15 cellular contexts compared by ENCODE assay signal in genomic region chr22:25548866-25549464, GRCh38. TPM values are rescaled to one million over a fixed set of nuclear protein-coding genes. Genes with fewer than 3 reads are reported as not detected.
DNase-seq lines count a peak whose midpoint lies in the region; ATAC-seq lines count a peak whose summit lies in the region.
"Had no signal": no experiment of that assay in that cellular context is flagged by ENCODE, and none has a peak within 500 bp of the region (broad histone marks: within the 10 kb centered on the region; RNA-seq: fewer than 3 reads in every experiment).

No MANE protein-coding gene starts in this region.

- DNase-seq in activated CD8-positive, alpha-beta memory T cell treated with anti-CD3 and anti-CD28 coated beads, Interleukin-2, amount 10 ng/mL, durations not matched to agents 7 days and 5 days, result no peak
- no peak for DNase-seq in activated CD8-positive, alpha-beta memory T cell treated with anti-CD3 and anti-CD28 coated beads, Interleukin-2, amount 50 U/mL, for 48 hours
- DNase-seq in OCI-M1 (lab: John Stamatoyannopoulos, UW) (peak; percentile 63), islet precursor cell (peak; percentile 66), NCI-H82 (lab: John Stamatoyannopoulos, UW) (no peak), T-helper 9 cell (no peak)
- no peak for DNase-seq in activated T-cell treated with anti-CD3 and anti-CD28 coated beads, Interleukin-2, amount 50 U/mL, for 4 hours
- DNase-seq: 8988T, AML-193, DMS79, EL, GF-D8, H7 had no signal

- H3K4me1 Mint-ChIP-seq in activated CD8-positive, alpha-beta memory T cell treated with anti-CD3 and anti-CD28 coated beads, Interleukin-2, amount 10 ng/mL, durations not matched to agents 7 days and 5 days, result peaks cover 53% of the 10 kb centered on the region
- H3K4me1 Mint-ChIP-seq in activated T-cell treated with anti-CD3 and anti-CD28 coated beads, Interleukin-2, amount 50 U/mL, for 4 hours (ENCODE audit: low read depth), result peaks cover 3% of the 10 kb centered on the region

- no peak overlapping the region for H3K27ac Mint-ChIP-seq in activated CD8-positive, alpha-beta memory T cell treated with anti-CD3 and anti-CD28 coated beads, Interleukin-2, amount 10 ng/mL, durations not matched to agents 7 days and 5 days
- H3K27ac Mint-ChIP-seq: GM23338, IgD-negative memory B cell had no signal

- peaks cover 1% of the 10 kb centered on the region for H3K36me3 Mint-ChIP-seq in activated CD8-positive, alpha-beta memory T cell treated with anti-CD3 and anti-CD28 coated beads, Interleukin-2, amount 10 ng/mL, durations not matched to agents 7 days and 5 days
- H3K36me3 Mint-ChIP-seq in activated T-cell treated with anti-CD3 and anti-CD28 coated beads, Interleukin-2, amount 50 U/mL, for 4 hours (ENCODE audit: insufficient read depth), result no peaks in the 10 kb centered on the region
- H3K36me3 Mint-ChIP-seq: IgD-negative memory B cell had no signal

- CTCF ChIA-PET in activated CD8-positive, alpha-beta memory T cell treated with anti-CD3 and anti-CD28 coated beads, Interleukin-2, amount 10 ng/mL, durations not matched to agents 7 days and 5 days (lab: Charles Lee), result interaction anchor here (0.6 to 1.8 kb wide), 2 partner anchors 9 to 224 kb away, joined by 3 to 6 read pairs; no protein-coding TSS in a partner anchor

- peak; percentile 20 for ATAC-seq in activated CD8-positive, alpha-beta memory T cell treated with anti-CD3 and anti-CD28 coated beads, Interleukin-2, amount 10 ng/mL, durations not matched to agents 7 days and 5 days
- ATAC-seq in activated T-cell treated with anti-CD3 and anti-CD28 coated beads, Interleukin-2, amount 50 U/mL, for 4 hours, result no peak
- ATAC-seq: GM23338 had no signal

- H3K27me3 Mint-ChIP-seq in activated CD8-positive, alpha-beta memory T cell treated with anti-CD3 and anti-CD28 coated beads, Interleukin-2, amount 10 ng/mL, durations not matched to agents 7 days and 5 days, result peaks cover 4% of the 10 kb centered on the region
- peaks cover 4% of the 10 kb centered on the region for H3K27me3 Mint-ChIP-seq in activated T-cell treated with anti-CD3 and anti-CD28 coated beads, Interleukin-2, amount 50 U/mL, for 4 hours (ENCODE audit: low read depth)
- H3K27me3 Mint-ChIP-seq: IgD-negative memory B cell had no signal

- peaks cover 2% of the 10 kb centered on the region for H3K9me3 Mint-ChIP-seq in activated CD8-positive, alpha-beta memory T cell treated with anti-CD3 and anti-CD28 coated beads, Interleukin-2, amount 10 ng/mL, durations not matched to agents 7 days and 5 days (ENCODE audit: low read depth)
- no peaks in the 10 kb centered on the region for H3K9me3 Mint-ChIP-seq in activated T-cell treated with anti-CD3 and anti-CD28 coated beads, Interleukin-2, amount 50 U/mL, for 4 hours

- H3K4me3 Mint-ChIP-seq in activated CD8-positive, alpha-beta memory T cell treated with anti-CD3 and anti-CD28 coated beads, Interleukin-2, amount 10 ng/mL, durations not matched to agents 7 days and 5 days, result no peak overlapping the region
- H3K4me3 Mint-ChIP-seq in activated T-cell treated with anti-CD3 and anti-CD28 coated beads, Interleukin-2, amount 50 U/mL, for 4 hours, result no peak overlapping the region
- H3K4me3 Mint-ChIP-seq: GM23338, IgD-negative memory B cell had no signal

RNA-seq across cellular contexts. Expression of gene GRK3, which starts 15.5 kb away (rescaled TPM):
- 10 to 100 TPM; 34.1 to 43.3 TPM for total RNA-seq in activated CD8-positive, alpha-beta memory T cell treated with anti-CD3 and anti-CD28 coated beads, Interleukin-2, amount 10 ng/mL, durations not matched to agents 7 days and 5 days
- total RNA-seq in activated T-cell treated with anti-CD3 and anti-CD28 coated beads, Interleukin-2, amount 50 U/mL, for 4 hours, result 1 to 10 TPM; 5.2 to 6.7 (median 5.3) TPM

Comparison
In these comparisons a context has a peak if more than half of its experiments do, and no peak if none do; other contexts are left out.
1. DNase-seq: peak in OCI-M1 (single experiment) and islet precursor cell (single experiment); none in activated CD8-positive, alpha-beta memory T cell treated with anti-CD3 and anti-CD28 coated beads, Interleukin-2, amount 10 ng/mL, durations not matched to agents 7 days and 5 days (single experiment), activated CD8-positive, alpha-beta memory T cell treated with anti-CD3 and anti-CD28 coated beads, Interleukin-2, amount 50 U/mL, for 48 hours (single experiment), NCI-H82 (single experiment), activated T-cell treated with anti-CD3 and anti-CD28 coated beads, Interleukin-2, amount 50 U/mL, for 4 hours (single experiment) and T-helper 9 cell (single experiment).
2. RNA of gene GRK3, which starts 15.5 kb away (total RNA-seq): 34.1 to 43.3 TPM in activated CD8-positive, alpha-beta memory T cell treated with anti-CD3 and anti-CD28 coated beads, Interleukin-2, amount 10 ng/mL, durations not matched to agents 7 days and 5 days; 5.2 to 6.7 TPM in activated T-cell treated with anti-CD3 and anti-CD28 coated beads, Interleukin-2, amount 50 U/mL, for 4 hours; every median in the first group is over 4 times any median in the second.